ENCODE assay signal across 14 cellular contexts in the genomic region with DNA sequence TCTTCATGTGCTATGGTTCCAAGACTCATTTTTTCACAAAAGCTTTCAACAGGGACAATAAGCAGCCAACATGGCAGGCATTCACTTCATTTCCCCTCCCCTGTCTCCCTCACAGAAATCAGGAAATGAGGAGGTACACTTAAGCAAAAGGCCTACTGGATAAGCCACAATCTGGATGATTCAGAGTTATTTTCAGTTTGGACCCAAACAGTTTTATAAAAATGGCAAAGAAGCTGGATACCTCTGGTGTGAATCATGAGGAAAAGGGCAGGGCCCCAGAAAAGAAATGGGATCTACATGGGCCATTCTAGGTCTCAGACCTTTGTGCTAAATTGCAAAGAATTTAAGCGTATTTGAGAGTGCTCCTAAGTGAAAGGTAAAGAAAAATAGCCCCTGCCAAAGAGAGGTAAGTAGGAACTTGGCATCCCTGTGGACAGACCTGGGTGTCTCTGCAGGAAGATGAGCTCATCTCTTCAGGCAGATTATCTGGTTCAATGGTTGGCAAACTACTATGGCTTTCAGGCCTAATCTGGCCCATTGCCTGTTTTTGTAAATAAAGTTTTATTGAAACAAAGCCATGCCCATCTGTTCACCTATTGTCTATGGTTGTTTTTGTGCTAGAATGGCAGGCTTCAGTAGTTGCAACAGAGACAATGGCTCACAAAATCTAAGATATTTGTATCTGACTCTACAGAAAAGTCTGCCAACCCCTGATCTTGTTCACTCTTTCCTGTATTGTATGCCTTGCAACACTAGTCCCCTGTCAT.
DNase-seq lines count a peak whose midpoint lies in the region; ATAC-seq, FAIRE-seq and TF ChIP-seq lines count a peak whose summit lies in the region.
"Had no signal": no experiment of that assay in that cellular context is flagged by ENCODE, and none has a peak within 500 bp of the region (broad histone marks: within the 10 kb centered on the region; RNA-seq: fewer than 3 reads in every experiment).

No MANE protein-coding gene starts in this region.

- in situ Hi-C loops in GM12878 (cut with MboI), result no loop called here

- H3K9me3 Mint-ChIP-seq in T-helper 2 cell treated with Interferon-gamma antibody and Interleukin-4, amounts not matched to agents 5 μg/mL and 100 μg/mL, for 36 hours, result no peaks in the 10 kb centered on the region
- H3K9me3 Mint-ChIP-seq in activated naive CD4-positive, alpha-beta T cell treated with anti-CD3 and anti-CD28 coated beads for 36 hours, result no peaks in the 10 kb centered on the region
- H3K9me3 Mint-ChIP-seq: activated naive CD4-positive, alpha-beta T cell treated with anti-CD3 and anti-CD28 coated beads, Interleukin-2, amount 50 U/mL, for 72 hours; CD4-positive, alpha-beta memory T cell had no signal

- H3K4me2 ChIP-seq in GM12878 (ENCODE audit: control insufficient read depth, insufficient read depth), result no peak overlapping the region

- H2AFZ ChIP-seq in GM12878 (ENCODE audit: control insufficient read depth, low read depth, low read length), result no peak overlapping the region
- H2AFZ ChIP-seq: parathyroid adenoma had no signal

- H3K4me1 Mint-ChIP-seq in T-helper 2 cell treated with Interferon-gamma antibody and Interleukin-4, amounts not matched to agents 5 μg/mL and 100 μg/mL, for 36 hours (ENCODE audit: low read depth), result peaks cover 11% of the 10 kb centered on the region
- H3K4me1 Mint-ChIP-seq in activated naive CD4-positive, alpha-beta T cell treated with anti-CD3 and anti-CD28 coated beads for 36 hours (ENCODE audit: low read depth), result no peaks in the 10 kb centered on the region
- H3K4me1 Mint-ChIP-seq: CD4-positive, alpha-beta memory T cell had no signal

- no peak for TF ChIP-seq POLR2A in GM12878 (IDR thresholded peaks at IDR 0.05; ENCODE audit: low read depth, low read length)

- no peaks in the 10 kb centered on the region for H3K27me3 ChIP-seq in GM12878 (replicated peaks in 1 of 2; ENCODE audit: control insufficient read depth in 2 of 2, insufficient read depth in 2 of 2, low read length in 1 of 2)

- POLR2A ChIA-PET in GM12878 (lab: Charles Lee), result no interaction called here

- no peak overlapping the region for H3K27ac Mint-ChIP-seq in T-helper 2 cell treated with Interferon-gamma antibody and Interleukin-4, amounts not matched to agents 5 μg/mL and 100 μg/mL, for 36 hours
- H3K27ac Mint-ChIP-seq in activated naive CD4-positive, alpha-beta T cell treated with anti-CD3 and anti-CD28 coated beads for 36 hours, result no peak overlapping the region
- H3K27ac Mint-ChIP-seq: activated naive CD4-positive, alpha-beta T cell treated with anti-CD3 and anti-CD28 coated beads, Interleukin-2, amount 50 U/mL, for 72 hours; CD4-positive, alpha-beta memory T cell had no signal

- TF ChIP-seq EP300 in GM12878 (IDR thresholded peaks at IDR 0.05; ENCODE audit: borderline replicate concordance in 1 of 2, control insufficient read depth in 1 of 2, low read depth in 2 of 2, low read length in 2 of 2), result no peak

- 56% methylated on average over 1 of the region's 1 CpG for WGBS in GM12878 (ENCODE audit: insufficient coverage, insufficient replicate concordance, low lambda C conversion rate, missing lambda C conversion rate)

- peaks cover 3% of the 10 kb centered on the region for H3K27me3 Mint-ChIP-seq in T-helper 2 cell treated with Interferon-gamma antibody and Interleukin-4, amounts not matched to agents 5 μg/mL and 100 μg/mL, for 36 hours (ENCODE audit: low read depth)
- peaks cover 4% of the 10 kb centered on the region for H3K27me3 Mint-ChIP-seq in activated naive CD4-positive, alpha-beta T cell treated with anti-CD3 and anti-CD28 coated beads for 36 hours (ENCODE audit: low read depth)

- no peak for TF ChIP-seq RAD21 in GM12878 (IDR thresholded peaks at IDR 0.05; ENCODE audit: insufficient read depth, low read depth, low read length)

- H3K9ac ChIP-seq in GM12878 (ENCODE audit: control insufficient read depth, insufficient read depth, low read length), result no peak overlapping the region
- H3K9ac ChIP-seq: parathyroid adenoma had no signal

- no peak for ATAC-seq in GM12878
- ATAC-seq: activated naive CD4-positive, alpha-beta T cell treated with anti-CD3 and anti-CD28 coated beads, Interleukin-2, amount 50 U/mL, for 72 hours had no signal

- TF ChIP-seq CTCF in AG09309 (IDR thresholded peaks at IDR 0.05; ENCODE audit: control insufficient read depth, insufficient read depth, low read depth, low read length, missing control alignments), result no peak
- no peak for TF ChIP-seq CTCF in GM12878 (IDR thresholded peaks at IDR 0.05 in 2 of 3, conservative IDR thresholded peaks at IDR 0.05 in 1 of 3; ENCODE audit: control insufficient read depth in 2 of 3, extremely low read depth in 1 of 3, insufficient read depth in 1 of 3, low read depth in 3 of 3, low read length in 3 of 3)

- RAD21 ChIA-PET in GM12878 (lab: Charles Lee; ENCODE audit: unreplicated experiment), result no interaction called here

- peak; percentile 18 for FAIRE-seq in GM12878 (lab: Jason Lieb, UNC)

- H3K4me3 ChIP-seq in AG09309 (ENCODE audit: control insufficient read depth, low read depth, low read length) (no peak overlapping the region), GM12878 (no peak overlapping the region)

- H3K4me1 ChIP-seq in GM12878 (ENCODE audit: control insufficient read depth, insufficient read depth, low read length), result no peaks in the 10 kb centered on the region
- H3K4me1 ChIP-seq: parathyroid adenoma had no signal

- SMC1A ChIA-PET in GM12878 (lab: Charles Lee; ENCODE audit: uncharacterized antibody, unreplicated experiment), result no interaction called here

- no TSS peak for BruUV-seq in GM12878 (replicated peaks; lab: Mats Ljungman, UMichigan)

- intact Hi-C loops in GM12878 (cut with micrococcal nuclease; ENCODE audit: unreplicated experiment), result no loop called here
- intact Hi-C loops in activated naive CD4-positive, alpha-beta T cell treated with anti-CD3 and anti-CD28 coated beads for 36 hours (cut with micrococcal nuclease), result no loop called here

- CTCF ChIA-PET in GM12878 (lab: Yijun Ruan, JAX), result no interaction called here
- CTCF ChIA-PET in activated naive CD4-positive, alpha-beta T cell treated with anti-CD3 and anti-CD28 coated beads for 36 hours (lab: Charles Lee), result no interaction called here

- no peaks in the 10 kb centered on the region for H3K36me3 ChIP-seq in GM12878 (ENCODE audit: control insufficient read depth in 2 of 2, insufficient read depth in 2 of 2, low read length in 1 of 2)

- no peaks in the 10 kb centered on the region for H3K79me2 ChIP-seq in GM12878 (ENCODE audit: control insufficient read depth, insufficient read depth, low read length)
- H3K79me2 ChIP-seq: parathyroid adenoma had no signal

- peak; percentile 60 for DNase-seq in AG09309 (ENCODE audit: low read depth)
- DNase-seq in Kasumi-1 (lab: John Stamatoyannopoulos, UW), result peak; percentile 53 to 59
- no peak for DNase-seq in GM12878 (ENCODE audit: low read depth, low spot score)
- DNase-seq in kidney glomerular epithelial cell (lab: John Stamatoyannopoulos, UW), result peak; percentile 91
- DNase-seq in T-helper 2 cell treated with Interferon-gamma antibody and Interleukin-4, amounts not matched to agents 5 μg/mL and 100 μg/mL, for 36 hours (ENCODE audit: low spot score), result no peak
- DNase-seq in GOT3 (lab: John Stamatoyannopoulos, UW), result no peak
- no peak for DNase-seq in activated naive CD4-positive, alpha-beta T cell treated with anti-CD3 and anti-CD28 coated beads for 36 hours
- no peak for DNase-seq in activated CD4-positive, alpha-beta T cell treated with anti-CD3 and anti-CD28 coated beads for 4 hours
- DNase-seq: CD4-positive, alpha-beta memory T cell; left cardiac atrium; NCI-H510A treated with DMSO at 0.1 percent for 48 hours; SW 1271 had no signal

- no peaks in the 10 kb centered on the region for H3K36me3 Mint-ChIP-seq in T-helper 2 cell treated with Interferon-gamma antibody and Interleukin-4, amounts not matched to agents 5 μg/mL and 100 μg/mL, for 36 hours (ENCODE audit: low read depth)
- no peaks in the 10 kb centered on the region for H3K36me3 Mint-ChIP-seq in activated naive CD4-positive, alpha-beta T cell treated with anti-CD3 and anti-CD28 coated beads for 36 hours (ENCODE audit: low read depth)
- H3K36me3 Mint-ChIP-seq: activated naive CD4-positive, alpha-beta T cell treated with anti-CD3 and anti-CD28 coated beads, Interleukin-2, amount 50 U/mL, for 72 hours; CD4-positive, alpha-beta memory T cell had no signal

- no peaks in the 10 kb centered on the region; the same call in 1 of the 2 replicates for H4K20me1 ChIP-seq in GM12878 (ENCODE audit: control insufficient read depth, insufficient read depth)

- H3K27ac ChIP-seq in GM12878 (ENCODE audit: control insufficient read depth, insufficient read depth), result no peak overlapping the region
- H3K27ac ChIP-seq: parathyroid adenoma had no signal

- H3K4me3 Mint-ChIP-seq in T-helper 2 cell treated with Interferon-gamma antibody and Interleukin-4, amounts not matched to agents 5 μg/mL and 100 μg/mL, for 36 hours, result no peak overlapping the region
- no peak overlapping the region for H3K4me3 Mint-ChIP-seq in activated naive CD4-positive, alpha-beta T cell treated with anti-CD3 and anti-CD28 coated beads for 36 hours
- H3K4me3 Mint-ChIP-seq: CD4-positive, alpha-beta memory T cell had no signal

- no peaks in the 10 kb centered on the region for H3K9me3 ChIP-seq in GM12878 (replicated peaks; ENCODE audit: control insufficient read depth, insufficient read depth, low read length)

TF ChIP-seq in GM12878, 131 proteins besides CTCF, POLR2A, EP300 and RAD21 (continues in another document):
- TF ChIP-seq, protein P1, sequence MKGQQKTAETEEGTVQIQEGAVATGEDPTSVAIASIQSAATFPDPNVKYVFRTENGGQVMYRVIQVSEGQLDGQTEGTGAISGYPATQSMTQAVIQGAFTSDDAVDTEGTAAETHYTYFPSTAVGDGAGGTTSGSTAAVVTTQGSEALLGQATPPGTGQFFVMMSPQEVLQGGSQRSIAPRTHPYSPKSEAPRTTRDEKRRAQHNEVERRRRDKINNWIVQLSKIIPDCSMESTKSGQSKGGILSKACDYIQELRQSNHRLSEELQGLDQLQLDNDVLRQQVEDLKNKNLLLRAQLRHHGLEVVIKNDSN (IDR thresholded peaks at IDR 0.05; ENCODE audit: borderline replicate concordance, extremely low read length, insufficient read depth, low read depth, low read length), result no peak

Comparison
In these comparisons a context has a peak if more than half of its experiments do, and no peak if none do; other contexts are left out.
1. DNase-seq: peak in AG09309 (single experiment), Kasumi-1 (2 of 2) and kidney glomerular epithelial cell (single experiment); none in GM12878 (single experiment), T-helper 2 cell treated with Interferon-gamma antibody and Interleukin-4, amounts not matched to agents 5 μg/mL and 100 μg/mL, for 36 hours (single experiment), GOT3 (single experiment), activated naive CD4-positive, alpha-beta T cell treated with anti-CD3 and anti-CD28 coated beads for 36 hours (single experiment) and activated CD4-positive, alpha-beta T cell treated with anti-CD3 and anti-CD28 coated beads for 4 hours (0 of 2).